ENCODE assay signal across 15 cellular contexts in the genomic region with DNA sequence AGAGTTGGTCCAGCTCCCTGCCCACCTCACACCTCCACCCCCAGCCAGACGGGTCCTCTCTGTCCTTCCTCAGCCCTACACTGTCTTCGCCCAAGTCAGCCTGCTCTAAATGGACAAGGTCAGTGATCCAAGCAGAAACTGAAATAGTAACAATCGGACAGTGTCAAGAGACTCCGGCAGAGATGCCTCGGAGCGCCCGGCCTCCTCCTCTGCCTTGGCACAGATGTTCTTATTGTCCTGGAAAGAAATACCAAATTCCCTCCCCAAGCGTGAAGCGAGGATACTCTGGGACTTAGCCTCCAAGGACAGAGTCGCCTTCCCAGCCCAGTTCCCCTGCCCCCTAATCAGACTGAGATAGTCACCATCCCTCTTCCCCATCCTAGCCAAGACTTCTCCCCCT.
"Had no signal": no experiment of that assay in that cellular context is flagged by ENCODE, and none has a peak within 500 bp of the region (broad histone marks: within the 10 kb centered on the region; RNA-seq: fewer than 3 reads in every experiment).

No MANE protein-coding gene starts in this region.

- H3K4me1 ChIP-seq: ascending aorta, upper lobe of right lung had no signal

- DNase-seq: activated CD4-positive, alpha-beta T cell treated with anti-CD3 and anti-CD28 coated beads, Interleukin-2, amount 50 U/mL, for 4 hours; activated gamma-delta T cell; activated naive CD8-positive, alpha-beta T cell treated with anti-CD3 and anti-CD28 coated beads, Interleukin-2, amount 10 ng/mL, durations not matched to agents 7 days and 5 days; activated T-cell treated with anti-CD3 and anti-CD28 coated beads, Interleukin-2, amount 50 U/mL, for 48 hours; glutamatergic neuron; mucosa of descending colon; naive thymus-derived CD8-positive, alpha-beta T cell; stimulated activated CD4-positive, alpha-beta T cell treated with anti-CD3 and anti-CD28 coated beads, Interleukin-12 subunit alpha, Interleukin-12 subunit beta, amount 100 ng/mL, for 4 hours; stimulated activated naive CD4-positive, alpha-beta T cell; T-helper 17 cell; upper lobe of right lung had no signal

- H3K4me3 ChIP-seq: ascending aorta, mucosa of descending colon, upper lobe of right lung had no signal

- H3K9me3 Mint-ChIP-seq: activated naive CD8-positive, alpha-beta T cell treated with anti-CD3 and anti-CD28 coated beads, Interleukin-2, amount 10 ng/mL, durations not matched to agents 7 days and 5 days; central memory CD8-positive, alpha-beta T cell; dendritic cell treated with granulocyte-macrophage colony-stimulating factor and Interleukin-4, amounts not matched to agents 40 ng/mL and 50 ng/mL, for 4 days; naive thymus-derived CD8-positive, alpha-beta T cell had no signal

- H3K27me3 Mint-ChIP-seq: central memory CD8-positive, alpha-beta T cell; naive thymus-derived CD8-positive, alpha-beta T cell; T-helper 17 cell had no signal

- ATAC-seq: esophagus mucosa; mucosa of descending colon; naive thymus-derived CD8-positive, alpha-beta T cell; T-helper 17 cell; upper lobe of right lung had no signal

- H3K36me3 ChIP-seq: ascending aorta, upper lobe of right lung had no signal

- H3K27ac Mint-ChIP-seq: dendritic cell treated with granulocyte-macrophage colony-stimulating factor and Interleukin-4, amounts not matched to agents 40 ng/mL and 50 ng/mL, for 4 days; T-helper 17 cell had no signal

- H3K9me3 ChIP-seq: ascending aorta, mucosa of descending colon, upper lobe of right lung had no signal

- H3K27ac ChIP-seq: ascending aorta, upper lobe of right lung had no signal

- H3K4me3 Mint-ChIP-seq: activated naive CD8-positive, alpha-beta T cell treated with anti-CD3 and anti-CD28 coated beads, Interleukin-2, amount 10 ng/mL, durations not matched to agents 7 days and 5 days; dendritic cell treated with granulocyte-macrophage colony-stimulating factor and Interleukin-4, amounts not matched to agents 40 ng/mL and 50 ng/mL, for 4 days; T-helper 17 cell had no signal

- H3K27me3 ChIP-seq: ascending aorta, upper lobe of right lung had no signal

- H3K36me3 Mint-ChIP-seq: activated naive CD8-positive, alpha-beta T cell treated with anti-CD3 and anti-CD28 coated beads, Interleukin-2, amount 10 ng/mL, durations not matched to agents 7 days and 5 days; naive thymus-derived CD8-positive, alpha-beta T cell had no signal
